Comparison of ENCODE assay signal across 19 cellular contexts in genomic region chr18:49412673-49413072, GRCh38. TPM values are rescaled to one million over a fixed set of nuclear protein-coding genes. Genes with fewer than 3 reads are reported as not detected.
DNase-seq lines count a peak whose midpoint lies in the region; ATAC-seq and TF ChIP-seq lines count a peak whose summit lies in the region.
"Had no signal": no experiment of that assay in that cellular context is flagged by ENCODE, and none has a peak within 500 bp of the region (broad histone marks: within the 10 kb centered on the region; RNA-seq: fewer than 3 reads in every experiment).

No MANE protein-coding gene starts in this region.

- ATAC-seq in DND-41 (ENCODE audit: insufficient read depth, low read depth) (peak; percentile 68), GM21825 (IDR thresholded peaks at IDR 0.05; ENCODE audit: unreplicated experiment) (no peak), HG02981 (IDR thresholded peaks at IDR 0.05; ENCODE audit: unreplicated experiment) (no peak)
- ATAC-seq in activated CD8-positive, alpha-beta T cell treated with anti-CD3 and anti-CD28 coated beads for 36 hours: no peak
- ATAC-seq: PC-3 had no signal

- peaks cover 12 to 24% (median 15%) of the 10 kb centered on the region in 11 experiments; a peak in 20 of 22 replicates for H3K36me3 ChIP-seq in BLaER1 treated with 17β-estradiol and CSF1 and Interleukin-3, amounts not matched to agents 10 nM and 100 nM
- H3K36me3 ChIP-seq in DND-41 (ENCODE audit: insufficient read depth, low read length) (peaks cover 17% of the 10 kb centered on the region; the same call in 1 of the 2 replicates), mesodermal cell (ENCODE audit: control insufficient read depth, insufficient read depth, low read length) (peaks cover 9% of the 10 kb centered on the region)

- CTCF ChIA-PET in activated CD8-positive, alpha-beta T cell treated with anti-CD3 and anti-CD28 coated beads for 36 hours (lab: Charles Lee): interaction anchor here (1.1 kb wide), 1 partner anchor 31 kb away, joined by 4 read pairs; no protein-coding TSS in a partner anchor

- peaks cover 4% of the 10 kb centered on the region for H3K36me3 Mint-ChIP-seq in activated CD8-positive, alpha-beta T cell treated with anti-CD3 and anti-CD28 coated beads for 36 hours (ENCODE audit: low read depth)
- H3K36me3 Mint-ChIP-seq: mesothelial cell of epicardium had no signal

- H3K27me3 ChIP-seq in BLaER1 treated with 17β-estradiol and CSF1 and Interleukin-3, amounts not matched to agents 10 nM and 100 nM: no peaks in the 10 kb centered on the region
- no peaks in the 10 kb centered on the region for H3K27me3 ChIP-seq in DND-41 (ENCODE audit: insufficient read depth, low read length, poor library complexity)
- H3K27me3 ChIP-seq: sigmoid colon had no signal

- H3K4me1 ChIP-seq in BLaER1 treated with 17β-estradiol and CSF1 and Interleukin-3, amounts not matched to agents 10 nM and 100 nM: peaks cover 25 to 41% (median 36%) of the 10 kb centered on the region in 10 experiments
- H3K4me1 ChIP-seq in DND-41 (ENCODE audit: insufficient read depth, low read length): peaks cover 40% of the 10 kb centered on the region
- no peaks in the 10 kb centered on the region for H3K4me1 ChIP-seq in mesodermal cell (ENCODE audit: control insufficient read depth, insufficient read depth, low read length, poor library complexity, severe bottlenecking)

- WGBS in mesodermal cell (ENCODE audit: insufficient coverage in 2 of 2), 2 experiments: 40% methylated on average over 1 of the region's 1 CpG; no CpG with 5 or more reads in 1 of the 2 experiments

- intact Hi-C loops in activated CD8-positive, alpha-beta T cell treated with anti-CD3 and anti-CD28 coated beads for 36 hours (cut with micrococcal nuclease): loop anchor here (10.0 kb wide), 1 partner anchor 738 kb away; no protein-coding TSS in a partner anchor

- peak overlapping the region in 8 of 11 experiments; percentile 14 to 71 (median 50); a peak in 14 of 22 replicates for H3K27ac ChIP-seq in BLaER1 treated with 17β-estradiol and CSF1 and Interleukin-3, amounts not matched to agents 10 nM and 100 nM
- H3K27ac ChIP-seq in DND-41 (ENCODE audit: low read length) (peak overlapping the region; percentile 84), mesodermal cell (ENCODE audit: low read depth, low read length, severe bottlenecking) (peak overlapping the region; percentile 4)
- H3K27ac ChIP-seq: sigmoid colon had no signal

- POLR2A ChIA-PET in activated CD8-positive, alpha-beta T cell treated with anti-CD3 and anti-CD28 coated beads for 36 hours (lab: Charles Lee): interaction anchor here (0.9 kb wide), 1 partner anchor 721 kb away, joined by 3 read pairs; no protein-coding TSS in a partner anchor

- peak overlapping the region; percentile 80 for H3K27ac Mint-ChIP-seq in activated CD8-positive, alpha-beta T cell treated with anti-CD3 and anti-CD28 coated beads for 36 hours
- H3K27ac Mint-ChIP-seq: activated naive CD4-positive, alpha-beta T cell treated with anti-CD3 and anti-CD28 coated beads, Interleukin-2, amount 10 ng/mL, durations not matched to agents 7 days and 5 days; mesothelial cell of epicardium had no signal

- H3K9ac ChIP-seq in BLaER1 treated with 17β-estradiol and CSF1 and Interleukin-3, amounts not matched to agents 10 nM and 100 nM: peak overlapping the region in 6 of 11 experiments; percentile 21 to 57 (median 48); a peak in 10 of 22 replicates
- H3K9ac ChIP-seq in DND-41 (ENCODE audit: low read depth, low read length): peak overlapping the region; percentile 36

- H3K9me3 Mint-ChIP-seq in activated CD8-positive, alpha-beta T cell treated with anti-CD3 and anti-CD28 coated beads for 36 hours: no peaks in the 10 kb centered on the region
- H3K9me3 Mint-ChIP-seq: activated naive CD4-positive, alpha-beta T cell treated with anti-CD3 and anti-CD28 coated beads, Interleukin-2, amount 10 ng/mL, durations not matched to agents 7 days and 5 days; mesothelial cell of epicardium had no signal

- H3K4me2 ChIP-seq in BLaER1 treated with 17β-estradiol and CSF1 and Interleukin-3, amounts not matched to agents 10 nM and 100 nM: peak overlapping the region; percentile 0 to 77 (median 44); a peak in 21 of 22 replicates
- peak overlapping the region; percentile 28 for H3K4me2 ChIP-seq in DND-41 (ENCODE audit: insufficient read depth, low read length)

- H3K9me3 ChIP-seq in BLaER1 treated with 17β-estradiol and CSF1 and Interleukin-3, amounts not matched to agents 10 nM and 100 nM (replicated peaks in 1 of 11): peaks cover 0 to 2% (median 0%) of the 10 kb centered on the region in 11 experiments; a peak in 2 of 22 replicates
- H3K9me3 ChIP-seq in DND-41 (ENCODE audit: insufficient read depth, low read length, severe bottlenecking) (no peaks in the 10 kb centered on the region), mesodermal cell (ENCODE audit: control insufficient read depth, low read length) (no peaks in the 10 kb centered on the region)
- H3K9me3 ChIP-seq: sigmoid colon had no signal

- no peaks in the 10 kb centered on the region for H3K27me3 Mint-ChIP-seq in activated CD8-positive, alpha-beta T cell treated with anti-CD3 and anti-CD28 coated beads for 36 hours
- H3K27me3 Mint-ChIP-seq: activated naive CD4-positive, alpha-beta T cell treated with anti-CD3 and anti-CD28 coated beads, Interleukin-2, amount 10 ng/mL, durations not matched to agents 7 days and 5 days had no signal

- no peak overlapping the region for H3K4me3 ChIP-seq in BLaER1 treated with 17β-estradiol and CSF1 and Interleukin-3, amounts not matched to agents 10 nM and 100 nM
- no peak overlapping the region for H3K4me3 ChIP-seq in DND-41 (ENCODE audit: low read depth in 1 of 2, low read length in 2 of 2)
- H3K4me3 ChIP-seq in mesodermal cell (ENCODE audit: extremely low read depth, insufficient read depth, low read length, poor library complexity, severe bottlenecking): no peak overlapping the region
- H3K4me3 ChIP-seq: sigmoid colon had no signal

- H3K79me2 ChIP-seq in DND-41 (ENCODE audit: insufficient read depth, low read length): peaks cover 37% of the 10 kb centered on the region

- H4K20me1 ChIP-seq in BLaER1 treated with 17β-estradiol and CSF1 and Interleukin-3, amounts not matched to agents 10 nM and 100 nM: peaks cover 0 to 29% (median 0%) of the 10 kb centered on the region in 11 experiments; a peak in 8 of 22 replicates
- no peaks in the 10 kb centered on the region for H4K20me1 ChIP-seq in DND-41 (ENCODE audit: insufficient read depth, low read length)

- in situ Hi-C loops in GM13976 (cut with MboI; ENCODE audit: low sequenced_read_pairs, unreplicated experiment): no loop called here

- TF ChIP-seq CTCF in DND-41 (IDR thresholded peaks at IDR 0.05; ENCODE audit: borderline replicate concordance, extremely low read depth, low read length, poor library complexity, severe bottlenecking): no peak
- no peak for TF ChIP-seq CTCF in activated CD8-positive, alpha-beta T cell treated with anti-CD3 and anti-CD28 coated beads for 36 hours (IDR thresholded peaks at IDR 0.05)
- no peak for TF ChIP-seq CTCF in GM13976 (IDR thresholded peaks at IDR 0.05; ENCODE audit: borderline replicate concordance, control extremely low read depth, extremely low read depth, insufficient read depth, missing control alignments)

- DNase-seq in DND-41: no peak
- DNase-seq in activated CD8-positive, alpha-beta T cell treated with anti-CD3 and anti-CD28 coated beads for 36 hours: no peak
- no peak for DNase-seq in GM13976 (ENCODE audit: low spot score)
- DNase-seq in SHP77 (lab: John Stamatoyannopoulos, UW): no peak
- DNase-seq: activated naive CD4-positive, alpha-beta T cell treated with anti-CD3 and anti-CD28 coated beads, Interleukin-2, amount 10 ng/mL, durations not matched to agents 7 days and 5 days; HCEC 1CT; kidney; NCI-H1048; NCI-H2081; NCI-H526 treated with DMSO at 0.1 percent for 48 hours; occipital lobe; PC-3; sigmoid colon; stimulated activated CD4-positive, alpha-beta T cell treated with anti-CD3 and anti-CD28 coated beads, Interleukin-1b, Interleukin-23, amount 100 ng/mL, for 48 hours had no signal

- peak overlapping the region; percentile 27 for H3K4me3 Mint-ChIP-seq in activated CD8-positive, alpha-beta T cell treated with anti-CD3 and anti-CD28 coated beads for 36 hours
- H3K4me3 Mint-ChIP-seq: activated naive CD4-positive, alpha-beta T cell treated with anti-CD3 and anti-CD28 coated beads, Interleukin-2, amount 10 ng/mL, durations not matched to agents 7 days and 5 days; mesothelial cell of epicardium had no signal

- H2AFZ ChIP-seq in DND-41 (ENCODE audit: low read depth, low read length): peak overlapping the region; percentile 8; the same call in 1 of the 2 replicates

- H3K4me1 Mint-ChIP-seq in activated CD8-positive, alpha-beta T cell treated with anti-CD3 and anti-CD28 coated beads for 36 hours (ENCODE audit: low read depth): peaks cover 37% of the 10 kb centered on the region

RNA-seq across cellular contexts. Expression of gene DYM, which starts 47.8 kb away (rescaled TPM):
- total RNA-seq in activated CD8-positive, alpha-beta T cell treated with anti-CD3 and anti-CD28 coated beads for 36 hours: 10 to 100 TPM; 63.7 to 69.3 TPM
- 70.7 TPM for polyA plus RNA-seq in mesodermal cell (2013, experiment 1 of 2)
- polyA plus RNA-seq in mesodermal cell (2013, experiment 2 of 2): 61.1 TPM

Comparison
In these comparisons a context has a peak if more than half of its experiments do, and no peak if none do; other contexts are left out.
1. H3K27ac ChIP-seq: peak in every context shown above with its lines; median percentile 84 in DND-41; 50 in BLaER1 treated with 17β-estradiol and CSF1 and Interleukin-3, amounts not matched to agents 10 nM and 100 nM; 4 in mesodermal cell.